Comparison of ENCODE assay signal across 1 cellular context in genomic region chr2:37623409-37623808, GRCh38.
TF ChIP-seq lines count a peak whose summit lies in the region.

No MANE protein-coding gene starts in this region.

TF ChIP-seq in IMR-90, 13 proteins besides CTCF, POLR2A, EP300 and RAD21:
- TF ChIP-seq RFX5 (IDR thresholded peaks at IDR 0.05; ENCODE audit: low read depth, low read length) = no peak
- TF ChIP-seq MXI1 (IDR thresholded peaks at IDR 0.05; ENCODE audit: borderline replicate concordance, low read depth, low read length) = no peak
- TF ChIP-seq BHLHE40 (IDR thresholded peaks at IDR 0.05; ENCODE audit: low read depth, low read length) = no peak
- no peak for TF ChIP-seq CHD1 (IDR thresholded peaks at IDR 0.05; ENCODE audit: low read depth, low read length)
- no peak for TF ChIP-seq SMC3 (IDR thresholded peaks at IDR 0.05; ENCODE audit: low read depth, low read length)
- TF ChIP-seq USF2 (IDR thresholded peaks at IDR 0.05; ENCODE audit: low read depth, low read length) = no peak
- TF ChIP-seq CEBPB (IDR thresholded peaks at IDR 0.05; ENCODE audit: low read depth, low read length) = no peak
- TF ChIP-seq ELK1 (IDR thresholded peaks at IDR 0.05; ENCODE audit: borderline replicate concordance, low read depth, low read length) = no peak
- no peak for TF ChIP-seq RCOR1 (IDR thresholded peaks at IDR 0.05; ENCODE audit: insufficient replicate concordance, low read length)
- TF ChIP-seq MAZ (IDR thresholded peaks at IDR 0.05; ENCODE audit: borderline replicate concordance, low read depth, low read length) = no peak
TF ChIP-seq in IMR-90: peak in this region for 0.
